ENCODE assay signal across 1 cellular context in the genomic region with DNA sequence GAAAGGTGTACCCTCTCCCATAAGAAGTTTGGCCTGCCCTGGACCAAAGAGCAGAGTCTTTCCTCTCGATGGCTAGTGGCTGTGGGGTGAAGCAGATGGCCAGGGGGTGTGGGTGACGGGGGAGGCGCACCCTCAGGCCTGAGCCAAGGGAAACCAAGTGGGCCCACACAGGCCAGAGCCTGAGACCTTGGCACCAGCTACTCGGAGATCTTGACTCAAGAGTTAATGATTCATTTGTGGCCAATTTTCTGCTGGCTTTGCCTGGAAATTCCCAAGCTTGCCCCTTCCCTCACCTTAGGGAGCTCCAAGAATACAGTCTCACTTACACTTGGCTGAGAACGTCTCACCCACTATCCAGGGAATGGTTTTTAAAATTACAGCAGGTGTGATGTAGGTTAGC.
TF ChIP-seq lines count a peak whose summit lies in the region.

No MANE protein-coding gene starts in this region.

TF ChIP-seq in HepG2, 621 proteins besides CTCF, POLR2A, EP300 and RAD21 (continued from another document):
- TF ChIP-seq ZNF260 (CRISPR knock-in tag; IDR thresholded peaks at IDR 0.05; ENCODE audit: borderline replicate concordance, low read depth), result no peak
- TF ChIP-seq, protein P1, sequence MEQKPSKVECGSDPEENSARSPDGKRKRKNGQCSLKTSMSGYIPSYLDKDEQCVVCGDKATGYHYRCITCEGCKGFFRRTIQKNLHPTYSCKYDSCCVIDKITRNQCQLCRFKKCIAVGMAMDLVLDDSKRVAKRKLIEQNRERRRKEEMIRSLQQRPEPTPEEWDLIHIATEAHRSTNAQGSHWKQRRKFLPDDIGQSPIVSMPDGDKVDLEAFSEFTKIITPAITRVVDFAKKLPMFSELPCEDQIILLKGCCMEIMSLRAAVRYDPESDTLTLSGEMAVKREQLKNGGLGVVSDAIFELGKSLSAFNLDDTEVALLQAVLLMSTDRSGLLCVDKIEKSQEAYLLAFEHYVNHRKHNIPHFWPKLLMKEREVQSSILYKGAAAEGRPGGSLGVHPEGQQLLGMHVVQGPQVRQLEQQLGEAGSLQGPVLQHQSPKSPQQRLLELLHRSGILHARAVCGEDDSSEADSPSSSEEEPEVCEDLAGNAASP (CRISPR knock-in tag; IDR thresholded peaks at IDR 0.05; ENCODE audit: borderline replicate concordance), result 0 out of 2 replicates have a peak, but pooled peaks have one; percentile 12
- TF ChIP-seq ZBTB7B (CRISPR knock-in tag; IDR thresholded peaks at IDR 0.05), result 0 out of 2 replicates have a peak, but pooled peaks have one; percentile 46
- TF ChIP-seq, protein P2, sequence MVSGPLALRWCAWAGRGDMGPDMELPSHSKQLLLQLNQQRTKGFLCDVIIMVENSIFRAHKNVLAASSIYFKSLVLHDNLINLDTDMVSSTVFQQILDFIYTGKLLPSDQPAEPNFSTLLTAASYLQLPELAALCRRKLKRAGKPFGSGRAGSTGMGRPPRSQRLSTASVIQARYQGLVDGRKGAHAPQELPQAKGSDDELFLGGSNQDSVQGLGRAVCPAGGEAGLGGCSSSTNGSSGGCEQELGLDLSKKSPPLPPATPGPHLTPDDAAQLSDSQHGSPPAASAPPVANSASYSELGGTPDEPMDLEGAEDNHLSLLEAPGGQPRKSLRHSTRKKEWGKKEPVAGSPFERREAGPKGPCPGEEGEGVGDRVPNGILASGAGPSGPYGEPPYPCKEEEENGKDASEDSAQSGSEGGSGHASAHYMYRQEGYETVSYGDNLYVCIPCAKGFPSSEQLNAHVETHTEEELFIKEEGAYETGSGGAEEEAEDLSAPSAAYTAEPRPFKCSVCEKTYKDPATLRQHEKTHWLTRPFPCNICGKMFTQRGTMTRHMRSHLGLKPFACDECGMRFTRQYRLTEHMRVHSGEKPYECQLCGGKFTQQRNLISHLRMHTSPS (CRISPR knock-in tag; IDR thresholded peaks at IDR 0.05; ENCODE audit: low read depth), result peak; percentile 69
- TF ChIP-seq SRF (IDR thresholded peaks at IDR 0.05; ENCODE audit: low read depth, low read length), result peak; percentile 3; the same call in 1 of the 2 replicates
- TF ChIP-seq, protein P3, sequence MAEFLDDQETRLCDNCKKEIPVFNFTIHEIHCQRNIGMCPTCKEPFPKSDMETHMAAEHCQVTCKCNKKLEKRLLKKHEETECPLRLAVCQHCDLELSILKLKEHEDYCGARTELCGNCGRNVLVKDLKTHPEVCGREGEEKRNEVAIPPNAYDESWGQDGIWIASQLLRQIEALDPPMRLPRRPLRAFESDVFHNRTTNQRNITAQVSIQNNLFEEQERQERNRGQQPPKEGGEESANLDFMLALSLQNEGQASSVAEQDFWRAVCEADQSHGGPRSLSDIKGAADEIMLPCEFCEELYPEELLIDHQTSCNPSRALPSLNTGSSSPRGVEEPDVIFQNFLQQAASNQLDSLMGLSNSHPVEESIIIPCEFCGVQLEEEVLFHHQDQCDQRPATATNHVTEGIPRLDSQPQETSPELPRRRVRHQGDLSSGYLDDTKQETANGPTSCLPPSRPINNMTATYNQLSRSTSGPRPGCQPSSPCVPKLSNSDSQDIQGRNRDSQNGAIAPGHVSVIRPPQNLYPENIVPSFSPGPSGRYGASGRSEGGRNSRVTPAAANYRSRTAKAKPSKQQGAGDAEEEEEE (CRISPR knock-in tag; IDR thresholded peaks at IDR 0.05; ENCODE audit: borderline replicate concordance), result no peak
- TF ChIP-seq, protein P4, sequence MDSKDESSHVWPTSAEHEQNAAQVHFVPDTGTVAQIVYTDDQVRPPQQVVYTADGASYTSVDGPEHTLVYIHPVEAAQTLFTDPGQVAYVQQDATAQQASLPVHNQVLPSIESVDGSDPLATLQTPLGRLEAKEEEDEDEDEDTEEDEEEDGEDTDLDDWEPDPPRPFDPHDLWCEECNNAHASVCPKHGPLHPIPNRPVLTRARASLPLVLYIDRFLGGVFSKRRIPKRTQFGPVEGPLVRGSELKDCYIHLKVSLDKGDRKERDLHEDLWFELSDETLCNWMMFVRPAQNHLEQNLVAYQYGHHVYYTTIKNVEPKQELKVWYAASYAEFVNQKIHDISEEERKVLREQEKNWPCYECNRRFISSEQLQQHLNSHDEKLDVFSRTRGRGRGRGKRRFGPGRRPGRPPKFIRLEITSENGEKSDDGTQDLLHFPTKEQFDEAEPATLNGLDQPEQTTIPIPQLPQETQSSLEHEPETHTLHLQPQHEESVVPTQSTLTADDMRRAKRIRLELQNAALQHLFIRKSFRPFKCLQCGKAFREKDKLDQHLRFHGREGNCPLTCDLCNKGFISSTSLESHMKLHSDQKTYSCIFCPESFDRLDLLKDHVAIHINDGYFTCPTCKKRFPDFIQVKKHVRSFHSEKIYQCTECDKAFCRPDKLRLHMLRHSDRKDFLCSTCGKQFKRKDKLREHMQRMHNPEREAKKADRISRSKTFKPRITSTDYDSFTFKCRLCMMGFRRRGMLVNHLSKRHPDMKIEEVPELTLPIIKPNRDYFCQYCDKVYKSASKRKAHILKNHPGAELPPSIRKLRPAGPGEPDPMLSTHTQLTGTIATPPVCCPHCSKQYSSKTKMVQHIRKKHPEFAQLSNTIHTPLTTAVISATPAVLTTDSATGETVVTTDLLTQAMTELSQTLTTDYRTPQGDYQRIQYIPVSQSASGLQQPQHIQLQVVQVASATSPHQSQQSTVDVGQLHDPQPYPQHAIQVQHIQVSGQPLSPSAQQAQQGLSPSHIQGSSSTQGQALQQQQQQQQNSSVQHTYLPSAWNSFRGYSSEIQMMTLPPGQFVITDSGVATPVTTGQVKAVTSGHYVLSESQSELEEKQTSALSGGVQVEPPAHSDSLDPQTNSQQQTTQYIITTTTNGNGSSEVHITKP (CRISPR knock-in tag; IDR thresholded peaks at IDR 0.05; ENCODE audit: low read depth), result no peak
- TF ChIP-seq ZNF761 (CRISPR knock-in tag; conservative IDR thresholded peaks at IDR 0.05), result no peak
- TF ChIP-seq SOX13 (IDR thresholded peaks at IDR 0.05), result no peak
- peak in 1 of 2 experiments; percentile 48; a peak in 2 of 4 replicates for TF ChIP-seq SOX13 (CRISPR knock-in tag; conservative IDR thresholded peaks at IDR 0.05 in 1 of 2, IDR thresholded peaks at IDR 0.05 in 1 of 2)
- TF ChIP-seq, protein P5, sequence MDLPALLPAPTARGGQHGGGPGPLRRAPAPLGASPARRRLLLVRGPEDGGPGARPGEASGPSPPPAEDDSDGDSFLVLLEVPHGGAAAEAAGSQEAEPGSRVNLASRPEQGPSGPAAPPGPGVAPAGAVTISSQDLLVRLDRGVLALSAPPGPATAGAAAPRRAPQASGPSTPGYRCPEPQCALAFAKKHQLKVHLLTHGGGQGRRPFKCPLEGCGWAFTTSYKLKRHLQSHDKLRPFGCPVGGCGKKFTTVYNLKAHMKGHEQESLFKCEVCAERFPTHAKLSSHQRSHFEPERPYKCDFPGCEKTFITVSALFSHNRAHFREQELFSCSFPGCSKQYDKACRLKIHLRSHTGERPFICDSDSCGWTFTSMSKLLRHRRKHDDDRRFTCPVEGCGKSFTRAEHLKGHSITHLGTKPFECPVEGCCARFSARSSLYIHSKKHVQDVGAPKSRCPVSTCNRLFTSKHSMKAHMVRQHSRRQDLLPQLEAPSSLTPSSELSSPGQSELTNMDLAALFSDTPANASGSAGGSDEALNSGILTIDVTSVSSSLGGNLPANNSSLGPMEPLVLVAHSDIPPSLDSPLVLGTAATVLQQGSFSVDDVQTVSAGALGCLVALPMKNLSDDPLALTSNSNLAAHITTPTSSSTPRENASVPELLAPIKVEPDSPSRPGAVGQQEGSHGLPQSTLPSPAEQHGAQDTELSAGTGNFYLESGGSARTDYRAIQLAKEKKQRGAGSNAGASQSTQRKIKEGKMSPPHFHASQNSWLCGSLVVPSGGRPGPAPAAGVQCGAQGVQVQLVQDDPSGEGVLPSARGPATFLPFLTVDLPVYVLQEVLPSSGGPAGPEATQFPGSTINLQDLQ (CRISPR knock-in tag; IDR thresholded peaks at IDR 0.05), result no peak
- TF ChIP-seq SALL1 (CRISPR knock-in tag; IDR thresholded peaks at IDR 0.05), result no peak
- TF ChIP-seq, protein P6, sequence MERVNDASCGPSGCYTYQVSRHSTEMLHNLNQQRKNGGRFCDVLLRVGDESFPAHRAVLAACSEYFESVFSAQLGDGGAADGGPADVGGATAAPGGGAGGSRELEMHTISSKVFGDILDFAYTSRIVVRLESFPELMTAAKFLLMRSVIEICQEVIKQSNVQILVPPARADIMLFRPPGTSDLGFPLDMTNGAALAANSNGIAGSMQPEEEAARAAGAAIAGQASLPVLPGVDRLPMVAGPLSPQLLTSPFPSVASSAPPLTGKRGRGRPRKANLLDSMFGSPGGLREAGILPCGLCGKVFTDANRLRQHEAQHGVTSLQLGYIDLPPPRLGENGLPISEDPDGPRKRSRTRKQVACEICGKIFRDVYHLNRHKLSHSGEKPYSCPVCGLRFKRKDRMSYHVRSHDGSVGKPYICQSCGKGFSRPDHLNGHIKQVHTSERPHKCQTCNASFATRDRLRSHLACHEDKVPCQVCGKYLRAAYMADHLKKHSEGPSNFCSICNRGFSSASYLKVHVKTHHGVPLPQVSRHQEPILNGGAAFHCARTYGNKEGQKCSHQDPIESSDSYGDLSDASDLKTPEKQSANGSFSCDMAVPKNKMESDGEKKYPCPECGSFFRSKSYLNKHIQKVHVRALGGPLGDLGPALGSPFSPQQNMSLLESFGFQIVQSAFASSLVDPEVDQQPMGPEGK (CRISPR knock-in tag; IDR thresholded peaks at IDR 0.05), result peak; percentile 71
- 0 out of 2 replicates have a peak, but pooled peaks have one; percentile 21 for TF ChIP-seq NR2F6 (IDR thresholded peaks at IDR 0.05)
- TF ChIP-seq NR2F6 (CRISPR knock-in tag; IDR thresholded peaks at IDR 0.05), result no peak
- TF ChIP-seq KDM5B (CRISPR knock-in tag; IDR thresholded peaks at IDR 0.05; ENCODE audit: borderline replicate concordance), result no peak
- TF ChIP-seq, protein P7, sequence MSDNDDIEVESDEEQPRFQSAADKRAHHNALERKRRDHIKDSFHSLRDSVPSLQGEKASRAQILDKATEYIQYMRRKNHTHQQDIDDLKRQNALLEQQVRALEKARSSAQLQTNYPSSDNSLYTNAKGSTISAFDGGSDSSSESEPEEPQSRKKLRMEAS (IDR thresholded peaks at IDR 0.05), result no peak; the same call in 1 of the 2 replicates
- no peak for TF ChIP-seq KLF9 (CRISPR knock-in tag; IDR thresholded peaks at IDR 0.05; ENCODE audit: low read depth)
- TF ChIP-seq, protein P8, sequence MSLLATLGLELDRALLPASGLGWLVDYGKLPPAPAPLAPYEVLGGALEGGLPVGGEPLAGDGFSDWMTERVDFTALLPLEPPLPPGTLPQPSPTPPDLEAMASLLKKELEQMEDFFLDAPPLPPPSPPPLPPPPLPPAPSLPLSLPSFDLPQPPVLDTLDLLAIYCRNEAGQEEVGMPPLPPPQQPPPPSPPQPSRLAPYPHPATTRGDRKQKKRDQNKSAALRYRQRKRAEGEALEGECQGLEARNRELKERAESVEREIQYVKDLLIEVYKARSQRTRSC (CRISPR knock-in tag; IDR thresholded peaks at IDR 0.05; ENCODE audit: low read depth), result no peak
- peak; percentile 89 for TF ChIP-seq HNRNPL (IDR thresholded peaks at IDR 0.05; ENCODE audit: low read depth, low read length)
